8 cellular contexts compared by ENCODE assay signal in the genomic region with DNA sequence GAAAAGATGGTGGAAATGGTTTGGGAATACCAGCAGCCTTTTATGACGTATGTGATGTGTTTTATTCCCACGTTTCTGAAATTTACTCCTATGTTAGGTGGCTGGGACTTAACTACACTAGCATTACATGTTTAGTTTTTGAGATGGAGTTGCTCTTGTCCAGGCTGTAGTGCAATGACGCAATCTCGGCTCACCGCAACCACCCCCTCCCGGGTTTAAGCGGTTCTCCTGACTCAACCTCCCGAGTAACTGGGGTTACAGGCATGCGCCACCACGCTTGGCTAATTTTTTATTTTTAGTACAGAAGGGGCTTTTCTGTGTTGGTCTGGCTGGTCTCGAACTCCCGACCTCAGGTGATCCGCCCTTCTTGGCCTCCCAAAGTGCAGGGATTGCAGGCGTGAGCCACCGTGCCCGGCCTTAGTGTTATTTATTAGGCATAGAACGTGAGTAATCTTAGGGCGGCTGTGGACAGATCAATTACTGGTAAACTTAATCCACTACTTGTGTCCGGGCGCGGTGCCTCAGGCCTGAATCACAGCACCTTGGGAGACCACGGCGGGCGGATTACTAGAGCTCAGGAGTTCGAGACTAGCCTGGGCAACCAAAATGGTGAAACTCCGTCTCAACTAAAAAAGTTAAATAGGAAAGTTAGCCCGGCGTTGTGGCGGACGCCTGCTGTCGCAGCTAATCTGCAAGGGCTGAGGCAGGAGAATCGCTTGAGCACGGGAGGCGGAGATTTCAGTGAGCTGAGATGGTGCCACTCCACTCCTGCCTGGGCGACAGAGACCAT.
A peak's percentile ranks its signal among the peaks of the same experiment; 100 is the strongest.
DNase-seq lines count a peak whose midpoint lies in the region; ATAC-seq and TF ChIP-seq lines count a peak whose summit lies in the region.

No MANE protein-coding gene starts in this region.

- H3K27ac ChIP-seq in tibial nerve: peak overlapping the region in 3 of 4 donors; percentile 52 to 85 (median 85)

- H3K36me3 ChIP-seq in tibial nerve: no peaks in the 10 kb centered on the region

- CTCF ChIA-PET in T-cell (lab: Charles Lee): no interaction called here

- H3K4me3 ChIP-seq in mononuclear cell (ENCODE audit: low read length) (peak overlapping the region; percentile 60), tibial nerve (peak overlapping the region; percentile 31 to 55 (median 47))

- peak overlapping the region; percentile 90 to 92 for H3K27ac Mint-ChIP-seq in T-cell
- H3K27ac Mint-ChIP-seq in central memory CD8-positive, alpha-beta T cell (ENCODE audit: low read depth): peak overlapping the region; percentile 96

- H3K4me3 Mint-ChIP-seq in T-cell: peak overlapping the region; percentile 82 to 97 (median 82)
- H3K4me3 Mint-ChIP-seq in central memory CD8-positive, alpha-beta T cell: peak overlapping the region; percentile 84

- 40 to 42% methylated on average over 35 of the region's 35 CpGs for WGBS in tibial nerve, 2 donors

- DNase-seq in T-cell (peak in 31 of 34 experiments; percentile 11 to 65 (median 51)), tibial nerve (ENCODE audit: low spot score in 2 of 2) (no peak), D341Med (ENCODE audit: low spot score) (no peak), NCI-H187 treated with DMSO at 0.1 percent for 48 hours (lab: John Stamatoyannopoulos, UW) (no peak)
- peak in 1 of 2 donors; percentile 56 for DNase-seq in central memory CD8-positive, alpha-beta T cell (ENCODE audit: low spot score in 2 of 2)

- H3K4me1 ChIP-seq in mononuclear cell (ENCODE audit: insufficient read depth, low read length) (peaks cover 11% of the 10 kb centered on the region), tibial nerve (peaks cover 0 to 14% (median 2%) of the 10 kb centered on the region in 4 donors)

- H3K4me1 Mint-ChIP-seq in T-cell: peaks cover 15 to 22% (median 21%) of the 10 kb centered on the region in 3 donors
- peaks cover 21% of the 10 kb centered on the region for H3K4me1 Mint-ChIP-seq in central memory CD8-positive, alpha-beta T cell

- ATAC-seq in GM19372 (IDR thresholded peaks at IDR 0.05; ENCODE audit: low read depth, unreplicated experiment) (peak; percentile 3), T-cell (replicated peaks in 1 of 4) (peak in 3 of 4 experiments; percentile 3 to 26 (median 6)), HG02798 (IDR thresholded peaks at IDR 0.05; ENCODE audit: poor library complexity, unreplicated experiment) (no peak)
- ATAC-seq in central memory CD8-positive, alpha-beta T cell (replicated peaks; ENCODE audit: extremely low read depth, poor library complexity, severe bottlenecking): peak; percentile 37

- H3K27me3 ChIP-seq in mononuclear cell (ENCODE audit: insufficient read depth, low read length): no peaks in the 10 kb centered on the region
- peaks cover 0 to 91% of the 10 kb centered on the region in 2 donors for H3K27me3 ChIP-seq in tibial nerve

- POLR2A ChIA-PET in T-cell (lab: Charles Lee): interaction anchor here (0.5 to 3.4 kb wide), 10 partner anchors 10 to 118 kb away, joined by 3 to 21 read pairs (median 4); a partner anchor contains a TSS

- H3K9me3 ChIP-seq in mononuclear cell (ENCODE audit: low read depth, low read length) (no peaks in the 10 kb centered on the region), tibial nerve (no peaks in the 10 kb centered on the region)

- H3K27me3 Mint-ChIP-seq in T-cell: no peaks in the 10 kb centered on the region
- no peaks in the 10 kb centered on the region for H3K27me3 Mint-ChIP-seq in central memory CD8-positive, alpha-beta T cell

- no peak for TF ChIP-seq CTCF in tibial nerve (IDR thresholded peaks at IDR 0.05)

- TF ChIP-seq POLR2A in tibial nerve (IDR thresholded peaks at IDR 0.05): no peak

- peaks cover 3% of the 10 kb centered on the region for H3K36me3 Mint-ChIP-seq in T-cell
- H3K36me3 Mint-ChIP-seq in central memory CD8-positive, alpha-beta T cell (ENCODE audit: insufficient read depth): peaks cover 18% of the 10 kb centered on the region

- TF ChIP-seq EP300 in tibial nerve (IDR thresholded peaks at IDR 0.05): no peak

- H3K9me3 Mint-ChIP-seq in T-cell: peaks cover 0 to 4% (median 0%) of the 10 kb centered on the region in 3 donors
- peaks cover 5% of the 10 kb centered on the region for H3K9me3 Mint-ChIP-seq in central memory CD8-positive, alpha-beta T cell

Comparison
In these comparisons a context has a peak if more than half of its experiments do, and no peak if none do; other contexts are left out.
1. DNase-seq: peak in T-cell (31 of 34); none in tibial nerve (0 of 2), D341Med (single experiment) and NCI-H187 treated with DMSO at 0.1 percent for 48 hours (single experiment).